8 cellular contexts compared by ENCODE assay signal in the genomic region with DNA sequence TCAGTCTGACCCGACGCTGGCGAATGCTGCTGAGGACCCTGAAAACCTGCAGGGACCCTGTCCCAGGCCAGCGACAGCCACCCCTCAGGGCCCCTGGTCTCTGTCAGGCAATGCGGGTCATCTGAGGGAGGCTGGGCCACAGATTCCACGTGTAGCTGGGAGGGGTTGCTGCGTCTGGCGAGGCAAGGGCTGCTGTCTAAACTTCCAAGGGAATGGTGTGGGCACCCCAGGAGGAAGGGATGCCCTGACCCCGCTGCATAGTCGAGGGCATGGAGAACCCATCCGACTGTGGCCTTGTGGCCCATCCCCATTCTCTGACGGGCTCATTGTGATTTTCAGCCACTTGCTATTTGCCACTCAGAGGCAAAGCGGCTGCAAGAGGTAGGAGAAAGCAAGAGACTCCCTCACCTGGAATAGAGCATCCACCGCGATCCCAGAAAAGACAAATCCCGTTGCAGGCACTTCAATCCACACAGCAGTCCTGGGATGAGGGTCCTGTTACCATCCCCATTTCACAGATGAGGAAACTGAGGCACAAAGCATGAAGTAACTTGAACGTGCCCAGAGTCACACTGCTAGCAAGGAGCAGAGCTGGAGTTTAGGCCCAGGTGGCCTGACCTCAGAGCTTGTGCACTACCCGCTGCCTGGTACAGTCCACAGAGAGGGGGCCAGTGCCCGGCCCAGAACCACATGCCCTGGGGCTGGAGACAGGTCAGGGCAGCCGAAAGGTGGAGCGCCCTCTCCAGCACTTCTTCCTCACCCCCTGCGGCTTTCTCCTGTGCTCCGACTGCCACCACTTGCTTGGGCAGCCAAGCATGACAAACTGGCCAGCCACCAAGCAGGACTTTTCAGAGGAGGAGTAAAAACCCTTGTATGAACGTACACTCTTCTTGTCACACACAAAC.
A peak's percentile ranks its signal among the peaks of the same experiment; 100 is the strongest.
DNase-seq lines count a peak whose midpoint lies in the region; ATAC-seq and TF ChIP-seq lines count a peak whose summit lies in the region.

No MANE protein-coding gene starts in this region.

- peak overlapping the region; percentile 25; the same call in 1 of the 2 replicates for H3K9ac ChIP-seq in Karpas-422 (ENCODE audit: low read length)

- peak; percentile 0 for ATAC-seq in sciatic nerve
- ATAC-seq in HG03457 (IDR thresholded peaks at IDR 0.05; ENCODE audit: unreplicated experiment) = no peak
- ATAC-seq in GM19035 (IDR thresholded peaks at IDR 0.05; ENCODE audit: unreplicated experiment) = no peak

- no peaks in the 10 kb centered on the region for H3K9me3 ChIP-seq in Karpas-422 (ENCODE audit: low read length)

- no peak for TF ChIP-seq CTCF in dorsolateral prefrontal cortex (IDR thresholded peaks at IDR 0.05 in 54 of 56, conservative IDR thresholded peaks at IDR 0.05 in 2 of 56; ENCODE audit: low read depth in 1 of 56, partially characterized antibody in 56 of 56)

- intact Hi-C loops in dorsolateral prefrontal cortex (cut with DNase I) (loop anchor here (1.0 to 10.0 kb wide), 6 partner anchors 110 to 617 kb away; no protein-coding TSS in a partner anchor), sciatic nerve (cut with DNase I) (loop anchor here (10.0 kb wide), 2 partner anchors 147 to 527 kb away; no protein-coding TSS in a partner anchor)

- no peaks in the 10 kb centered on the region for H3K27me3 ChIP-seq in Karpas-422 (ENCODE audit: low read length)
- H3K27me3 ChIP-seq in dorsolateral prefrontal cortex = no peaks in the 10 kb centered on the region

- peaks cover 92% of the 10 kb centered on the region for H3K79me2 ChIP-seq in Karpas-422 (ENCODE audit: low read length)

- peak overlapping the region; percentile 82 for H3K27ac ChIP-seq in Karpas-422 (ENCODE audit: low read length)
- H3K27ac ChIP-seq in dorsolateral prefrontal cortex = peak overlapping the region in 54 of 59 donors; percentile 12 to 95 (median 76)

- H3K4me3 ChIP-seq in Karpas-422 (ENCODE audit: low read length) (no peak overlapping the region), dorsolateral prefrontal cortex (peak overlapping the region in 2 of 59 donors; percentile 23 to 33)

- H3K36me3 ChIP-seq in Karpas-422 (ENCODE audit: insufficient read depth, low read length) = peaks cover 46% of the 10 kb centered on the region

- peaks cover 57% of the 10 kb centered on the region for H3K4me1 ChIP-seq in Karpas-422 (ENCODE audit: low read length)

- H4K20me1 ChIP-seq in Karpas-422 (ENCODE audit: insufficient read depth, low read depth, low read length) = no peaks in the 10 kb centered on the region

- peak; percentile 28 for DNase-seq in EL
- no peak for DNase-seq in Karpas-422
- no peak for DNase-seq in dorsolateral prefrontal cortex
- no peak for DNase-seq in sciatic nerve (ENCODE audit: low spot score)
- no peak for DNase-seq in NCI-H2107 (lab: John Stamatoyannopoulos, UW)
- no peak for DNase-seq in NCI-H1694 (lab: John Stamatoyannopoulos, UW)

- no peak overlapping the region for H2AFZ ChIP-seq in Karpas-422 (ENCODE audit: low read length)

- H3K9me2 ChIP-seq in Karpas-422 (replicated peaks; ENCODE audit: insufficient read depth, low read length) = no peaks in the 10 kb centered on the region

- H3K4me2 ChIP-seq in Karpas-422 (ENCODE audit: low read depth, low read length, poor library complexity, severe bottlenecking) = peak overlapping the region; percentile 50
